ENCODE assay signal across 24 cellular contexts in genomic region chr11:108543316-108543955, GRCh38. TPM values are rescaled to one million over a fixed set of nuclear protein-coding genes. Genes with fewer than 3 reads are reported as not detected.
DNase-seq lines count a peak whose midpoint lies in the region; ATAC-seq and TF ChIP-seq lines count a peak whose summit lies in the region.
"Had no signal": no experiment of that assay in that cellular context is flagged by ENCODE, and none has a peak within 500 bp of the region (broad histone marks: within the 10 kb centered on the region; RNA-seq: fewer than 3 reads in every experiment).

No MANE protein-coding gene starts in this region.

- H3K4me2 ChIP-seq in fibroblast of lung (ENCODE audit: extremely low read depth, insufficient read depth, low read length): peak overlapping the region; percentile 4
- H3K4me2 ChIP-seq: PC-9 had no signal

- TF ChIP-seq CTCF in WTC11 (IDR thresholded peaks at IDR 0.05) (no peak), fibroblast of lung (conservative IDR thresholded peaks at IDR 0.05 in 1 of 2, IDR thresholded peaks at IDR 0.05 in 1 of 2; ENCODE audit: low read depth in 1 of 2, low read length in 2 of 2) (no peak), nephron progenitor cell (IDR thresholded peaks at IDR 0.05) (no peak), type B pancreatic cell (conservative IDR thresholded peaks at IDR 0.05) (no peak)

- no peak for DNase-seq in WTC11 (ENCODE audit: low spot score)
- no peak for DNase-seq in fibroblast of lung (ENCODE audit: low read depth in 2 of 2)
- no peak for DNase-seq in nephron progenitor cell
- DNase-seq in type B pancreatic cell (ENCODE audit: extremely low spot score, unreplicated experiment): no peak
- no peak for DNase-seq in putamen (ENCODE audit: low spot score)
- no peak for DNase-seq in DMS79 (lab: John Stamatoyannopoulos, UW)
- DNase-seq: C1 segment of cervical spinal cord; CD4-positive, alpha-beta memory T cell; COR-L47; EL; GDM1; Karpas-422; NCI-H1092 treated with DMSO at 0.1 percent for 48 hours; NCI-H1436 treated with DMSO at 0.1 percent for 48 hours; NCI-H1930; NCI-H2107; NCI-H748 treated with DMSO at 0.1 percent for 48 hours; PC-9; Right ventricle myocardium superior; RPMI8226 had no signal

- H3K9ac ChIP-seq in fibroblast of lung (ENCODE audit: insufficient read depth, low read length): no peak overlapping the region

- no peaks in the 10 kb centered on the region for H3K36me3 Mint-ChIP-seq in WTC11
- peaks cover 5% of the 10 kb centered on the region for H3K36me3 Mint-ChIP-seq in nephron progenitor cell (ENCODE audit: low read depth)
- no peaks in the 10 kb centered on the region for H3K36me3 Mint-ChIP-seq in type B pancreatic cell
- H3K36me3 Mint-ChIP-seq: CD4-positive, alpha-beta memory T cell had no signal

- peak overlapping the region; percentile 46 for H2AFZ ChIP-seq in fibroblast of lung (ENCODE audit: low read length)
- H2AFZ ChIP-seq: PC-9 had no signal

- H3K4me1 Mint-ChIP-seq in WTC11: peaks cover 26% of the 10 kb centered on the region
- peaks cover 37% of the 10 kb centered on the region for H3K4me1 Mint-ChIP-seq in nephron progenitor cell
- H3K4me1 Mint-ChIP-seq in type B pancreatic cell (ENCODE audit: unreplicated experiment): peaks cover 29% of the 10 kb centered on the region

- H3K27ac Mint-ChIP-seq in WTC11 (peak overlapping the region; percentile 23; the same call in 1 of the 2 replicates), nephron progenitor cell (peak overlapping the region; percentile 24), type B pancreatic cell (peak overlapping the region; percentile 64)

- no peaks in the 10 kb centered on the region for H4K20me1 ChIP-seq in fibroblast of lung (ENCODE audit: control insufficient read depth, extremely low read depth, insufficient read depth, low read length)

- no peaks in the 10 kb centered on the region for H3K4me1 ChIP-seq in fibroblast of lung (ENCODE audit: control insufficient read depth, extremely low read depth, insufficient read depth, low read length)
- H3K4me1 ChIP-seq: SJSA1 had no signal

- POLR2A ChIA-PET in WTC11 (lab: Charles Lee): no interaction called here

- no peaks in the 10 kb centered on the region for H3K79me2 ChIP-seq in fibroblast of lung (ENCODE audit: control insufficient read depth, insufficient read depth, low read length)

- no peaks in the 10 kb centered on the region for H3K36me3 ChIP-seq in fibroblast of lung (ENCODE audit: control insufficient read depth, insufficient read depth, low read length)
- H3K36me3 ChIP-seq: SJSA1 had no signal

- no peaks in the 10 kb centered on the region for H3K9me3 ChIP-seq in fibroblast of lung (ENCODE audit: control insufficient read depth, insufficient read depth, low read depth, low read length)
- H3K9me3 ChIP-seq: SJSA1 had no signal

- H3K27me3 ChIP-seq in fibroblast of lung (ENCODE audit: control insufficient read depth, insufficient read depth, low read length): no peaks in the 10 kb centered on the region
- H3K27me3 ChIP-seq: SJSA1 had no signal

- H3K27me3 Mint-ChIP-seq in WTC11 (ENCODE audit: low read depth): no peaks in the 10 kb centered on the region
- H3K27me3 Mint-ChIP-seq in nephron progenitor cell (ENCODE audit: low read depth, poor library complexity): no peaks in the 10 kb centered on the region
- no peaks in the 10 kb centered on the region for H3K27me3 Mint-ChIP-seq in type B pancreatic cell

- no peak overlapping the region for H3K4me3 ChIP-seq in fibroblast of lung (replicated peaks in 1 of 4; ENCODE audit: control extremely low read depth in 1 of 4, insufficient read depth in 1 of 4, low read depth in 3 of 4, low read length in 4 of 4)
- H3K4me3 ChIP-seq: GM12878, PC-9, SJSA1 had no signal

- H3K4me3 Mint-ChIP-seq in WTC11 (no peak overlapping the region), nephron progenitor cell (no peak overlapping the region), type B pancreatic cell (peak overlapping the region; percentile 23)
- H3K4me3 Mint-ChIP-seq: CD4-positive, alpha-beta memory T cell had no signal

- H3K9me3 Mint-ChIP-seq in WTC11: no peaks in the 10 kb centered on the region
- no peaks in the 10 kb centered on the region for H3K9me3 Mint-ChIP-seq in nephron progenitor cell
- H3K9me3 Mint-ChIP-seq in type B pancreatic cell: no peaks in the 10 kb centered on the region
- H3K9me3 Mint-ChIP-seq: CD4-positive, alpha-beta memory T cell had no signal

- CTCF ChIA-PET in WTC11 (lab: Charles Lee): no interaction called here

- ATAC-seq in WTC11 (no peak), GM18868 (IDR thresholded peaks at IDR 0.05; ENCODE audit: unreplicated experiment) (no peak)
- ATAC-seq: GM12878, HepG2 had no signal

- H3K27ac ChIP-seq in fibroblast of lung (ENCODE audit: insufficient read depth, low read length): no peak overlapping the region
- H3K27ac ChIP-seq: PC-9, SJSA1 had no signal

TF ChIP-seq in WTC11, 78 proteins besides CTCF, POLR2A, EP300 and RAD21:
- TF ChIP-seq MXD4 (CRISPR knock-in tag; IDR thresholded peaks at IDR 0.05; ENCODE audit: borderline replicate concordance) (no peak), ZNF121 (CRISPR knock-in tag; IDR thresholded peaks at IDR 0.05) (no peak)

RNA-seq across cellular contexts. Expression of gene POGLUT3, which starts 45.3 kb away (rescaled TPM):
- 15.3 to 17.1 TPM (median 16.0 TPM) in 3 replicates for total RNA-seq in WTC11 (2021)
- total RNA-seq in fibroblast of lung: 23.4 and 41.1 TPM in 2 replicates
- polyA plus RNA-seq in fibroblast of lung: 60.4 and 81.0 TPM in 2 replicates
- 33.8 and 45.6 TPM in 2 replicates for polyA plus RNA-seq in fibroblast of lung (2012)
- polyA minus RNA-seq in fibroblast of lung (ENCODE audit: low replicate concordance): 17.2 and 37.0 TPM in 2 replicates
- 19.2 and 23.8 TPM in 2 replicates for total RNA-seq in type B pancreatic cell (ENCODE audit: low replicate concordance)

RNA-seq across cellular contexts. Expression of gene EXPH5, which starts 50.1 kb away (rescaled TPM):
- total RNA-seq in WTC11 (2021) (8.1 to 11.2 TPM (median 9.2 TPM) in 3 replicates), fibroblast of lung (1.8 and 11.2 TPM in 2 replicates), type B pancreatic cell (ENCODE audit: low replicate concordance) (15.2 and 37.4 TPM in 2 replicates)
- polyA plus RNA-seq in fibroblast of lung: 2.9 and 3.4 TPM in 2 replicates
- 0.83 and 0.96 TPM in 2 replicates for polyA plus RNA-seq in fibroblast of lung (2012)
- polyA minus RNA-seq in fibroblast of lung (ENCODE audit: low replicate concordance): 2.1 and 3.6 TPM in 2 replicates
